ENCODE assay signal across 16 cellular contexts in genomic region chr10:77827383-77827782, GRCh38.
DNase-seq lines count a peak whose midpoint lies in the region; ATAC-seq and TF ChIP-seq lines count a peak whose summit lies in the region.
"Had no signal": no experiment of that assay in that cellular context is flagged by ENCODE, and none has a peak within 500 bp of the region (broad histone marks: within the 10 kb centered on the region; RNA-seq: fewer than 3 reads in every experiment).

No MANE protein-coding gene starts in this region.

- H3K79me2 ChIP-seq in PC-3 (ENCODE audit: low read length) (no peaks in the 10 kb centered on the region), smooth muscle cell (ENCODE audit: low read depth) (no peaks in the 10 kb centered on the region)

- H4K20me1 ChIP-seq in PC-3 (ENCODE audit: low read length), result no peaks in the 10 kb centered on the region
- H4K20me1 ChIP-seq in smooth muscle cell (ENCODE audit: low read depth), result no peaks in the 10 kb centered on the region

- H3K27ac Mint-ChIP-seq in stimulated activated naive CD8-positive, alpha-beta T cell treated with anti-CD3 and anti-CD28 coated beads, Interleukin-15, amount 100 ng/mL, for 72 hours, result no peak overlapping the region
- H3K27ac Mint-ChIP-seq in chondrocyte (ENCODE audit: unreplicated experiment), result peak overlapping the region; percentile 68
- H3K27ac Mint-ChIP-seq in progenitor cell of endocrine pancreas, result no peak overlapping the region
- H3K27ac Mint-ChIP-seq: CD14-positive monocyte, IgD-negative memory B cell had no signal

- H3K4me3 ChIP-seq in PC-3 (ENCODE audit: low read length) (no peak overlapping the region), smooth muscle cell (no peak overlapping the region)

- peak; percentile 35 for ATAC-seq in stimulated activated naive CD8-positive, alpha-beta T cell treated with anti-CD3 and anti-CD28 coated beads, Interleukin-15, Interleukin-2, amounts not matched to agents 100 U/mL and 50 U/mL, for 24 hours
- ATAC-seq in stimulated activated naive CD8-positive, alpha-beta T cell treated with anti-CD3 and anti-CD28 coated beads, Interleukin-15, amount 100 ng/mL, for 72 hours, result no peak
- ATAC-seq in PC-3 (peak; percentile 31; the same call in 1 of the 2 replicates), HG03159 (IDR thresholded peaks at IDR 0.05; ENCODE audit: unreplicated experiment) (no peak)

- H3K9ac ChIP-seq in PC-3 (ENCODE audit: low read length), result no peak overlapping the region
- no peak overlapping the region for H3K9ac ChIP-seq in smooth muscle cell (ENCODE audit: low read depth)

- H3K27ac ChIP-seq in PC-3 (ENCODE audit: low read length), result no peak overlapping the region
- H3K27ac ChIP-seq in smooth muscle cell (ENCODE audit: low read depth), result no peak overlapping the region

- CTCF ChIA-PET in PC-3 (lab: Charles Lee), result no interaction called here

- H3K36me3 ChIP-seq in PC-3 (ENCODE audit: low read depth, low read length) (peaks cover 62% of the 10 kb centered on the region), smooth muscle cell (ENCODE audit: low read depth) (peaks cover 6% of the 10 kb centered on the region)

- POLR2A ChIA-PET in PC-3 (lab: Charles Lee; ENCODE audit: unreplicated experiment), result no interaction called here

- H3K36me3 Mint-ChIP-seq in chondrocyte (ENCODE audit: low read depth), result peaks cover 15% of the 10 kb centered on the region
- peaks cover 25% of the 10 kb centered on the region for H3K36me3 Mint-ChIP-seq in progenitor cell of endocrine pancreas (ENCODE audit: insufficient read depth)
- H3K36me3 Mint-ChIP-seq: CD14-positive monocyte, IgD-negative memory B cell had no signal

- H3K9me3 ChIP-seq in PC-3 (ENCODE audit: low read length) (no peaks in the 10 kb centered on the region), smooth muscle cell (replicated peaks; ENCODE audit: low read depth) (no peaks in the 10 kb centered on the region)

- peaks cover 6% of the 10 kb centered on the region for H3K4me1 Mint-ChIP-seq in stimulated activated naive CD8-positive, alpha-beta T cell treated with anti-CD3 and anti-CD28 coated beads, Interleukin-15, amount 100 ng/mL, for 72 hours
- H3K4me1 Mint-ChIP-seq in chondrocyte (ENCODE audit: low read depth) (peaks cover 6% of the 10 kb centered on the region), progenitor cell of endocrine pancreas (ENCODE audit: low read depth) (peaks cover 5% of the 10 kb centered on the region)
- H3K4me1 Mint-ChIP-seq: CD14-positive monocyte, IgD-negative memory B cell had no signal

- H3K4me2 ChIP-seq in PC-3 (ENCODE audit: low read length) (no peak overlapping the region), smooth muscle cell (no peak overlapping the region)

- H3K27me3 Mint-ChIP-seq in stimulated activated naive CD8-positive, alpha-beta T cell treated with anti-CD3 and anti-CD28 coated beads, Interleukin-15, amount 100 ng/mL, for 72 hours, result no peaks in the 10 kb centered on the region
- H3K27me3 Mint-ChIP-seq in chondrocyte (ENCODE audit: low read depth) (no peaks in the 10 kb centered on the region), progenitor cell of endocrine pancreas (no peaks in the 10 kb centered on the region)
- H3K27me3 Mint-ChIP-seq: IgD-negative memory B cell had no signal

- H2AFZ ChIP-seq in PC-3 (ENCODE audit: low read length), result no peak overlapping the region
- no peak overlapping the region for H2AFZ ChIP-seq in smooth muscle cell (ENCODE audit: low read depth)

- H3F3A ChIP-seq in PC-3 (ENCODE audit: low read length, unreplicated experiment), result no peaks in the 10 kb centered on the region
- H3F3A ChIP-seq in smooth muscle cell (ENCODE audit: low read depth), result no peaks in the 10 kb centered on the region

- H3K9me2 ChIP-seq in PC-3 (replicated peaks; ENCODE audit: low read length), result no peaks in the 10 kb centered on the region

- DNase-seq in stimulated activated naive CD8-positive, alpha-beta T cell treated with anti-CD3 and anti-CD28 coated beads, Interleukin-15, Interleukin-2, amounts not matched to agents 100 U/mL and 50 U/mL, for 24 hours, result no peak
- DNase-seq in stimulated activated naive CD8-positive, alpha-beta T cell treated with anti-CD3 and anti-CD28 coated beads, Interleukin-15, amount 100 ng/mL, for 72 hours, result no peak
- DNase-seq in PC-3, result peak; percentile 44
- DNase-seq in chondrocyte (ENCODE audit: low spot score), result no peak
- DNase-seq in stimulated activated CD8-positive, alpha-beta memory T cell treated with anti-CD3 and anti-CD28 coated beads, Interleukin-4, amount 100 ng/mL, for 48 hours, result no peak
- no peak for DNase-seq in progenitor cell of endocrine pancreas (ENCODE audit: low spot score, unreplicated experiment)
- DNase-seq in smooth muscle cell (lab: John Stamatoyannopoulos, UW; ENCODE audit: unreplicated experiment), result no peak
- DNase-seq: ACHN, AML-193, COR-L47, NCI-H1417 treated with DMSO at 0.1 percent for 48 hours, NCI-H2029, NCI-H510A treated with DMSO at 0.1 percent for 48 hours had no signal

- H3K4me1 ChIP-seq in PC-3 (ENCODE audit: insufficient read depth, low read length) (peaks cover 4% of the 10 kb centered on the region; the same call in 1 of the 2 replicates), smooth muscle cell (ENCODE audit: low read depth) (no peaks in the 10 kb centered on the region)

- intact Hi-C loops in PC-3 (cut with micrococcal nuclease), result no loop called here

- no TSS peak for BruUV-seq in PC-3 (replicated peaks; lab: Mats Ljungman, UMichigan)

- H3K9me3 Mint-ChIP-seq in stimulated activated naive CD8-positive, alpha-beta T cell treated with anti-CD3 and anti-CD28 coated beads, Interleukin-15, amount 100 ng/mL, for 72 hours, result no peaks in the 10 kb centered on the region
- no peaks in the 10 kb centered on the region for H3K9me3 Mint-ChIP-seq in chondrocyte (ENCODE audit: low read depth)
- no peaks in the 10 kb centered on the region for H3K9me3 Mint-ChIP-seq in progenitor cell of endocrine pancreas (ENCODE audit: low read depth)
- H3K9me3 Mint-ChIP-seq: IgD-negative memory B cell had no signal

- no peaks in the 10 kb centered on the region for H3K27me3 ChIP-seq in PC-3 (ENCODE audit: low read length)
- H3K27me3 ChIP-seq in smooth muscle cell (ENCODE audit: low read depth), result no peaks in the 10 kb centered on the region

- TF ChIP-seq CTCF in PC-3 (conservative IDR thresholded peaks at IDR 0.05; ENCODE audit: low read depth, low read length) (no peak), chondrocyte (IDR thresholded peaks at IDR 0.05) (no peak), progenitor cell of endocrine pancreas (IDR thresholded peaks at IDR 0.05; ENCODE audit: unreplicated experiment) (no peak), smooth muscle cell (IDR thresholded peaks at IDR 0.05; ENCODE audit: borderline replicate concordance, insufficient read depth, poor library complexity, severe bottlenecking) (no peak)

- no peak overlapping the region for H3K4me3 Mint-ChIP-seq in stimulated activated naive CD8-positive, alpha-beta T cell treated with anti-CD3 and anti-CD28 coated beads, Interleukin-15, amount 100 ng/mL, for 72 hours
- H3K4me3 Mint-ChIP-seq in chondrocyte (ENCODE audit: unreplicated experiment), result no peak overlapping the region
- H3K4me3 Mint-ChIP-seq in progenitor cell of endocrine pancreas (ENCODE audit: low read depth), result no peak overlapping the region
- H3K4me3 Mint-ChIP-seq: CD14-positive monocyte, IgD-negative memory B cell had no signal

- WGBS in smooth muscle cell (ENCODE audit: low lambda C conversion rate), result 94% methylated on average over 9 of the region's 9 CpGs

Comparison
In these comparisons a context has a peak if more than half of its experiments do, and no peak if none do; other contexts are left out.
1. ATAC-seq: peak in stimulated activated naive CD8-positive, alpha-beta T cell treated with anti-CD3 and anti-CD28 coated beads, Interleukin-15, Interleukin-2, amounts not matched to agents 100 U/mL and 50 U/mL, for 24 hours (single experiment) and PC-3 (single experiment); none in stimulated activated naive CD8-positive, alpha-beta T cell treated with anti-CD3 and anti-CD28 coated beads, Interleukin-15, amount 100 ng/mL, for 72 hours (single experiment) and HG03159 (single experiment).